1 cellular context compared by ENCODE assay signal in the genomic region with DNA sequence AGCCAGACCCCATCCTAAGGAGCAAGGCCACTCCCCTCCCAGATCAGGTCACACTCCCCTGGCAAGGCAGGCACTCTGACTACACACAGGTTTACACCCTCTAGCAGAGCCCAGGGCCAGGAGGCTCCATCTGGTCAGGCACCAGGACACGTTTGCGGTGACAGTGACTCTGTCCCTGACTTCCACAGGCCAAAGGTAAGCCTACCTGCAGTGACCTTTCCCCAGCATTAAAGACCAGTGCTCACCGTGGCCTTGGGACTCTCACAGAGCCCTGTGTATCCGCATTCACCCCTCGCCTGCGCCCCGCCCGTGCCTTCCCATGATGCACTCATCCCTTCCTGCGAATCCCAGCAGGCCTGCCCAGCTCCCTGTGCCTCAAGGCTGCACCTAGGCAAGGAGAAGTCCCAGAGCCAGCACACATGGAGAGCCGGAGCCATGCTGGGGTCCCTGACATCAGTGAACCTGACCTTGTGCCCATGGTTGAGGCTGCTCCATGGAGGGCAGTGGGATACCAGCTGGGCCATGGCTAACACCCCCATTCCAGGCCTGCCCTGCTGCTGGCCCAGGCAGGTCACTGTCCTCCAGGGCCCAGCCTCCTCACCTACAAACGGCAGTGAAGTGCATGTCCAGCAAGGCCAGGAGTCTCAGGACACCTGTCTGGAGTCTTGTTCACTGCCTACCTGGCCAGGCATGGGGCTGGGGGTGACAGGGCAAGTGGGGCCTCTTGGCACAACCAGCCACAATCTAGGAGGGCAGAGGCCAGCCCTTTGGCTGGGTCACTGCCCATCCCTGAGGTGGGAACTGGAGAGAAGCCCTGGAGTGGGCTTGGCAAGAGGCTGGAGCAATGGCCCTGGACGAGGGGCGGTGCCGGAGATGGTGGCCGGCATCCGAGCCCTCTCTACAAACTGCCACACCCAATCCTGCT.
TF ChIP-seq lines count a peak whose summit lies in the region.

No MANE protein-coding gene starts in this region.

TF ChIP-seq in H1, 55 proteins besides CTCF, POLR2A, EP300 and RAD21:
- TF ChIP-seq, protein P1, sequence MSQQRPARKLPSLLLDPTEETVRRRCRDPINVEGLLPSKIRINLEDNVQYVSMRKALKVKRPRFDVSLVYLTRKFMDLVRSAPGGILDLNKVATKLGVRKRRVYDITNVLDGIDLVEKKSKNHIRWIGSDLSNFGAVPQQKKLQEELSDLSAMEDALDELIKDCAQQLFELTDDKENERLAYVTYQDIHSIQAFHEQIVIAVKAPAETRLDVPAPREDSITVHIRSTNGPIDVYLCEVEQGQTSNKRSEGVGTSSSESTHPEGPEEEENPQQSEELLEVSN (IDR thresholded peaks at IDR 0.05), result no peak
- TF ChIP-seq CBX8 (IDR thresholded peaks at IDR 0.05; ENCODE audit: borderline replicate concordance, low read depth, low read length) (no peak), SIRT6 (IDR thresholded peaks at IDR 0.05; ENCODE audit: low read length) (no peak), CBX5 (IDR thresholded peaks at IDR 0.05; ENCODE audit: low read depth, low read length) (no peak), ZNF274 (IDR thresholded peaks at IDR 0.05; ENCODE audit: borderline replicate concordance, extremely low read depth, low read length) (no peak), TAF7 (optimal IDR thresholded peaks at IDR 0.05; ENCODE audit: borderline replicate concordance, low read depth, low read length) (no peak), CHD2 (IDR thresholded peaks at IDR 0.05; ENCODE audit: low read length) (no peak), BACH1 (IDR thresholded peaks at IDR 0.05; ENCODE audit: low read length) (no peak), POLR2AphosphoS5 (IDR thresholded peaks at IDR 0.05; ENCODE audit: low read depth, low read length) (no peak), SIN3A (conservative IDR thresholded peaks at IDR 0.05 in 1 of 2, IDR thresholded peaks at IDR 0.05 in 1 of 2; ENCODE audit: low read depth in 1 of 2, low read length in 2 of 2) (no peak), JUND (IDR thresholded peaks at IDR 0.05; ENCODE audit: low read length) (no peak), CHD1 (IDR thresholded peaks at IDR 0.05; ENCODE audit: low read depth, low read length) (no peak), KDM1A (IDR thresholded peaks at IDR 0.05; ENCODE audit: borderline replicate concordance, low read length) (no peak), TBP (IDR thresholded peaks at IDR 0.05; ENCODE audit: low read depth, low read length) (no peak)
- TF ChIP-seq, protein P2, sequence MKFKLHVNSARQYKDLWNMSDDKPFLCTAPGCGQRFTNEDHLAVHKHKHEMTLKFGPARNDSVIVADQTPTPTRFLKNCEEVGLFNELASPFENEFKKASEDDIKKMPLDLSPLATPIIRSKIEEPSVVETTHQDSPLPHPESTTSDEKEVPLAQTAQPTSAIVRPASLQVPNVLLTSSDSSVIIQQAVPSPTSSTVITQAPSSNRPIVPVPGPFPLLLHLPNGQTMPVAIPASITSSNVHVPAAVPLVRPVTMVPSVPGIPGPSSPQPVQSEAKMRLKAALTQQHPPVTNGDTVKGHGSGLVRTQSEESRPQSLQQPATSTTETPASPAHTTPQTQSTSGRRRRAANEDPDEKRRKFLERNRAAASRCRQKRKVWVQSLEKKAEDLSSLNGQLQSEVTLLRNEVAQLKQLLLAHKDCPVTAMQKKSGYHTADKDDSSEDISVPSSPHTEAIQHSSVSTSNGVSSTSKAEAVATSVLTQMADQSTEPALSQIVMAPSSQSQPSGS (IDR thresholded peaks at IDR 0.05; ENCODE audit: low read length), result no peak
- TF ChIP-seq, protein P3, sequence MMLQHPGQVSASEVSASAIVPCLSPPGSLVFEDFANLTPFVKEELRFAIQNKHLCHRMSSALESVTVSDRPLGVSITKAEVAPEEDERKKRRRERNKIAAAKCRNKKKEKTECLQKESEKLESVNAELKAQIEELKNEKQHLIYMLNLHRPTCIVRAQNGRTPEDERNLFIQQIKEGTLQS (IDR thresholded peaks at IDR 0.05; ENCODE audit: insufficient read depth, low read depth, low read length), result no peak
